2 cellular contexts compared by ENCODE assay signal in the genomic region with DNA sequence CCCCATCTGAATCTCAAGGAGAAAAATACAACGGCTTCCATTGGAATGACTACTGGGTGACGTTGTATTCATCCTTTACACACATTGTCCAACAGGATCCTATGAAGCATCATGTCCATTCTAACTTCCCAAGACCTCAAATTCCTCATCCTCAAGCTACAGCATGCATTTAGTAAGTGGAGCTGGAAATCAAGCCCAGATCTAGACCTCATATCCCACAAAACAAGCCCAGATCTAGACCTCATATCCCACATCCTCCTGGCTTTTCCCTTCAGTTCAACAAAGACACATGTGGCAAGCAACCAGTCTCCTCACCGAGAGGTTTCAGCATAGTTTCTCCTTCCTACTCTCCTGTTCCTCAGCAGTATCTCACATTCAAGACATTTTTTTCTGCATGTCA.
TF ChIP-seq lines count a peak whose summit lies in the region.

No MANE protein-coding gene starts in this region.

TF ChIP-seq in IMR-90, 13 proteins besides CTCF, POLR2A, EP300 and RAD21:
- TF ChIP-seq RCOR1 (IDR thresholded peaks at IDR 0.05; ENCODE audit: insufficient replicate concordance, low read length) (no peak), MAZ (IDR thresholded peaks at IDR 0.05; ENCODE audit: borderline replicate concordance, low read depth, low read length) (no peak), NFE2L2 (IDR thresholded peaks at IDR 0.05; ENCODE audit: low read depth, low read length) (no peak), ELK1 (IDR thresholded peaks at IDR 0.05; ENCODE audit: borderline replicate concordance, low read depth, low read length) (no peak), SMC3 (IDR thresholded peaks at IDR 0.05; ENCODE audit: low read depth, low read length) (no peak), CEBPB (IDR thresholded peaks at IDR 0.05; ENCODE audit: low read depth, low read length) (no peak), RFX5 (IDR thresholded peaks at IDR 0.05; ENCODE audit: low read depth, low read length) (no peak), BHLHE40 (IDR thresholded peaks at IDR 0.05; ENCODE audit: low read depth, low read length) (no peak), FOS (IDR thresholded peaks at IDR 0.05; ENCODE audit: low read depth, low read length) (no peak), MAFK (IDR thresholded peaks at IDR 0.05; ENCODE audit: low read depth, low read length) (no peak), CHD1 (IDR thresholded peaks at IDR 0.05; ENCODE audit: low read depth, low read length) (no peak), MXI1 (IDR thresholded peaks at IDR 0.05; ENCODE audit: borderline replicate concordance, low read depth, low read length) (no peak)
- TF ChIP-seq, protein P1, sequence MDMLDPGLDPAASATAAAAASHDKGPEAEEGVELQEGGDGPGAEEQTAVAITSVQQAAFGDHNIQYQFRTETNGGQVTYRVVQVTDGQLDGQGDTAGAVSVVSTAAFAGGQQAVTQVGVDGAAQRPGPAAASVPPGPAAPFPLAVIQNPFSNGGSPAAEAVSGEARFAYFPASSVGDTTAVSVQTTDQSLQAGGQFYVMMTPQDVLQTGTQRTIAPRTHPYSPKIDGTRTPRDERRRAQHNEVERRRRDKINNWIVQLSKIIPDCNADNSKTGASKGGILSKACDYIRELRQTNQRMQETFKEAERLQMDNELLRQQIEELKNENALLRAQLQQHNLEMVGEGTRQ (IDR thresholded peaks at IDR 0.05; ENCODE audit: low read depth, low read length) = no peak

TF ChIP-seq in GM12878, 131 proteins besides CTCF, POLR2A, EP300 and RAD21:
- TF ChIP-seq GABPA (IDR thresholded peaks at IDR 0.05; ENCODE audit: low read depth) (no peak), SUPT20H (IDR thresholded peaks at IDR 0.05; ENCODE audit: borderline replicate concordance, control insufficient read depth, low read depth, low read length) (no peak), WRNIP1 (IDR thresholded peaks at IDR 0.05; ENCODE audit: borderline replicate concordance, low read depth, low read length) (no peak), ZNF24 (IDR thresholded peaks at IDR 0.05) (no peak), SMAD5 (IDR thresholded peaks at IDR 0.05; ENCODE audit: low read depth) (no peak)
- TF ChIP-seq, protein P1 (IDR thresholded peaks at IDR 0.05; ENCODE audit: borderline replicate concordance, low read depth, low read length) = no peak
